In genomic region chr15:83732770-83733169, GRCh38 we compare ENCODE assay signal across 16 cellular contexts.
"Had no signal": no experiment of that assay in that cellular context is flagged by ENCODE, and none has a peak within 500 bp of the region (broad histone marks: within the 10 kb centered on the region; RNA-seq: fewer than 3 reads in every experiment).

No MANE protein-coding gene starts in this region.

- H3K4me1 Mint-ChIP-seq: nephron, T-cell had no signal

- H3K27me3 Mint-ChIP-seq: progenitor cell of endocrine pancreas had no signal

- H3K4me1 ChIP-seq: left lung, transverse colon had no signal

- H3K27me3 ChIP-seq: left lung, right atrium auricular region, transverse colon had no signal

- ATAC-seq: activated CD4-positive, CD25-positive, alpha-beta regulatory T cell treated with anti-CD3 and anti-CD28 coated beads, Interleukin-2, amount 50 U/mL, for 24 hours; left lung; stimulated activated naive CD8-positive, alpha-beta T cell treated with anti-CD3 and anti-CD28 coated beads, Interleukin-15, Interleukin-2, amounts not matched to agents 100 U/mL and 50 U/mL, for 24 hours; T-cell had no signal

- H3K27ac Mint-ChIP-seq: nephron, progenitor cell of endocrine pancreas, T-cell had no signal

- H3K36me3 ChIP-seq: left lung, right atrium auricular region, transverse colon had no signal

- H3K9me3 ChIP-seq: left lung, right atrium auricular region, transverse colon had no signal

- DNase-seq: activated CD4-positive, alpha-beta T cell treated with anti-CD3 and anti-CD28 coated beads, Interleukin-2, amount 50 U/mL, for 1 hour; activated CD8-positive, alpha-beta memory T cell treated with anti-CD3 and anti-CD28 coated beads for 24 hours; activated naive CD4-positive, alpha-beta T cell treated with Interleukin-2 at 50 U/mL for 16 hours; aorta; hippocampal formation; kidney; left lung; occipital lobe; stimulated activated naive CD8-positive, alpha-beta T cell treated with anti-CD3 and anti-CD28 coated beads, Interleukin-15, Interleukin-2, amounts not matched to agents 100 U/mL and 50 U/mL, for 24 hours; T-cell; T1000; transverse colon had no signal

- H3K4me3 Mint-ChIP-seq: nephron, T-cell had no signal

- H3K4me3 ChIP-seq: left lung, right atrium auricular region, transverse colon had no signal

- H3K27ac ChIP-seq: left lung, transverse colon had no signal

- H3K36me3 Mint-ChIP-seq: T-cell had no signal
